ENCODE assay signal across 16 cellular contexts in genomic region chr15:44595656-44596510, GRCh38. TPM values are rescaled to one million over a fixed set of nuclear protein-coding genes. Genes with fewer than 3 reads are reported as not detected.
A peak's percentile ranks its signal among the peaks of the same experiment; 100 is the strongest.
DNase-seq lines count a peak whose midpoint lies in the region; ATAC-seq lines count a peak whose summit lies in the region.
"Had no signal": no experiment of that assay in that cellular context is flagged by ENCODE, and none has a peak within 500 bp of the region (broad histone marks: within the 10 kb centered on the region; RNA-seq: fewer than 3 reads in every experiment).

No MANE protein-coding gene starts in this region.

- peaks cover 7 to 10% of the 10 kb centered on the region in 2 donors for H3K36me3 ChIP-seq in aorta (ENCODE audit: control insufficient read depth in 1 of 2, insufficient read depth in 2 of 2, low read length in 1 of 2)

- DNase-seq in activated CD4-positive, CD25-positive, alpha-beta regulatory T cell (lab: John Stamatoyannopoulos, UW), result no peak
- DNase-seq in putamen (ENCODE audit: low spot score) (peak; percentile 9), NCI-H2081 (lab: John Stamatoyannopoulos, UW) (no peak), aorta (no peak)
- DNase-seq: GOT3, hypothalamus, left ventricle myocardium inferior, NCI-H1105 treated with DMSO at 0.1 percent for 48 hours, NCI-H526 treated with DMSO at 0.1 percent for 48 hours had no signal

- intact Hi-C loops in aorta (cut with DNase I), result loop anchor here in 1 of 2 donors (5.0 kb wide), 1 partner anchor 141 kb away; the partner anchor contains the start of gene TRIM69

- peak overlapping the region; percentile 89 for H3K27ac Mint-ChIP-seq in activated naive CD8-positive, alpha-beta T cell

- 92 to 94% methylated on average over 3 of the region's 3 CpGs for WGBS in aorta, 2 donors

- H3K4me1 Mint-ChIP-seq in activated naive CD8-positive, alpha-beta T cell (ENCODE audit: low read depth), result peaks cover 33% of the 10 kb centered on the region

- H3K27me3 ChIP-seq in aorta (ENCODE audit: control insufficient read depth in 1 of 2, insufficient read depth in 2 of 2, low read length in 1 of 2), result no peaks in the 10 kb centered on the region

- no peaks in the 10 kb centered on the region for H3K27me3 Mint-ChIP-seq in activated naive CD8-positive, alpha-beta T cell

- H3K4me3 Mint-ChIP-seq in activated naive CD8-positive, alpha-beta T cell, result no peak overlapping the region

- H3K4me3 ChIP-seq in aorta (ENCODE audit: low read length in 2 of 2), result no peak overlapping the region
- H3K4me3 ChIP-seq: left ventricle myocardium inferior, skin epidermis had no signal

- H3K27ac ChIP-seq in aorta (ENCODE audit: low read depth in 1 of 2, low read length in 2 of 2), result no peak overlapping the region
- H3K27ac ChIP-seq: 22Rv1, epithelial cell of prostate, left ventricle myocardium inferior had no signal

- peaks cover 0 to 4% of the 10 kb centered on the region in 2 donors for H3K4me1 ChIP-seq in aorta (ENCODE audit: control insufficient read depth in 1 of 2, insufficient read depth in 2 of 2, low read length in 2 of 2)

- H3K9me3 Mint-ChIP-seq in activated naive CD8-positive, alpha-beta T cell (ENCODE audit: low read depth), result no peaks in the 10 kb centered on the region

- peaks cover 3% of the 10 kb centered on the region for H3K36me3 Mint-ChIP-seq in activated naive CD8-positive, alpha-beta T cell

- H3K9me3 ChIP-seq in aorta (ENCODE audit: control insufficient read depth, low read length), result no peaks in the 10 kb centered on the region
- H3K9me3 ChIP-seq: left ventricle myocardium inferior had no signal

- peak; percentile 78 to 80 for ATAC-seq in activated CD4-positive, CD25-positive, alpha-beta regulatory T cell treated with anti-CD3 and anti-CD28 coated beads, Interleukin-2, amount 50 U/mL, for 24 hours
- ATAC-seq in HG02798 (IDR thresholded peaks at IDR 0.05; ENCODE audit: poor library complexity, unreplicated experiment) (peak; percentile 57), aorta (ENCODE audit: low FRiP score) (no peak), HG03571 (IDR thresholded peaks at IDR 0.05; ENCODE audit: unreplicated experiment) (no peak)

RNA-seq across cellular contexts. Expression of gene EIF3J, which starts 58.9 kb away (rescaled TPM):
- total RNA-seq in aorta, result 10 to 100 TPM; 61.7 to 65.9 TPM
- 10 to 100 TPM; 30.2 to 51.5 TPM for polyA plus RNA-seq in aorta

Comparison
In these comparisons a context has a peak if more than half of its experiments do, and no peak if none do; other contexts are left out.
1. ATAC-seq: peak in activated CD4-positive, CD25-positive, alpha-beta regulatory T cell treated with anti-CD3 and anti-CD28 coated beads, Interleukin-2, amount 50 U/mL, for 24 hours (2 of 2) and HG02798 (single experiment); none in aorta (single experiment) and HG03571 (single experiment).